In the genomic region with DNA sequence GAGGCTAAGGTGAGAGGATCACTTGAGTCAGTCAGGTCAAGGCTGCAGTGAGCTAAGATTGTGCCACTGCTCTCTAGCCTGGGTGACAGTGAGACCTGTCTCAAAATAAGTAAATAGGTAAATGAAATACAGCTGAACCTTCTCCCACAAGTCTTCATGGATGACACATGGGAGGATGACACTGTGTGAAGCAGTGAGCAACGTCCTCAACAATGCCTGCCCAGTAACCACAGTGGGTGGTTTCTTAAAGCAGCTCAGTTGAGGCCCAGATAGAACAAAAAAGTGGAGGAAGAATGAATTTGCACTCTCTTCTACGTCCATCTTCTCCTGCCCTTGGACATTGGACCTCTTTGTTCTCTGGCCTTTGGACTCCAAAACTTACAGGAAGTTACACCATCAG, we compare ENCODE assay signal across 30 cellular contexts. TPM values are rescaled to one million over a fixed set of nuclear protein-coding genes. Genes with fewer than 3 reads are reported as not detected.
"Had no signal": no experiment of that assay in that cellular context is flagged by ENCODE, and none has a peak within 500 bp of the region (broad histone marks: within the 10 kb centered on the region; RNA-seq: fewer than 3 reads in every experiment).

No MANE protein-coding gene starts in this region.

- H3K9me3 ChIP-seq: Peyer's patch, SJSA1, SK-N-SH had no signal

- H3K9me3 Mint-ChIP-seq: activated CD4-positive, alpha-beta memory T cell treated with anti-CD3 and anti-CD28 coated beads for 36 hours; activated naive CD8-positive, alpha-beta T cell treated with anti-CD3 and anti-CD28 coated beads for 36 hours; T-helper 2 cell treated with Interferon-gamma antibody and Interleukin-4, amounts not matched to agents 5 μg/mL and 100 μg/mL, for 36 hours had no signal

- ATAC-seq: PC-3 had no signal

- H3K36me3 Mint-ChIP-seq: activated CD4-positive, alpha-beta memory T cell treated with anti-CD3 and anti-CD28 coated beads for 36 hours; activated naive CD8-positive, alpha-beta T cell treated with anti-CD3 and anti-CD28 coated beads for 36 hours had no signal

- H3K4me1 Mint-ChIP-seq: activated naive CD8-positive, alpha-beta T cell treated with anti-CD3 and anti-CD28 coated beads for 36 hours had no signal

- H3K4me3 Mint-ChIP-seq: activated CD4-positive, alpha-beta memory T cell treated with anti-CD3 and anti-CD28 coated beads for 36 hours; activated naive CD8-positive, alpha-beta T cell treated with anti-CD3 and anti-CD28 coated beads for 36 hours; T-helper 1 cell treated with Interleukin-12 subunit alpha and Interleukin-12 subunit beta and Interleukin-4 antibody, amounts not matched to agents 30 μg/mL and 1 μg/mL, for 36 hours; T-helper 2 cell treated with Interferon-gamma antibody and Interleukin-4, amounts not matched to agents 5 μg/mL and 100 μg/mL, for 36 hours had no signal

- H3K27ac ChIP-seq: brain microvascular endothelial cell, Peyer's patch, SJSA1 had no signal

- H3K4me3 ChIP-seq: Peyer's patch, SJSA1 had no signal

- H3K27ac Mint-ChIP-seq: activated CD4-positive, alpha-beta memory T cell treated with anti-CD3 and anti-CD28 coated beads for 36 hours; activated naive CD8-positive, alpha-beta T cell treated with anti-CD3 and anti-CD28 coated beads for 36 hours; T-helper 1 cell treated with Interleukin-12 subunit alpha and Interleukin-12 subunit beta and Interleukin-4 antibody, amounts not matched to agents 30 μg/mL and 1 μg/mL, for 36 hours; T-helper 2 cell treated with Interferon-gamma antibody and Interleukin-4, amounts not matched to agents 5 μg/mL and 100 μg/mL, for 36 hours had no signal

- H3K36me3 ChIP-seq: brain microvascular endothelial cell, Peyer's patch, SJSA1 had no signal

- DNase-seq: activated CD4-positive, alpha-beta memory T cell treated with anti-CD3 and anti-CD28 coated beads for 36 hours; activated CD4-positive, alpha-beta T cell treated with anti-CD3 and anti-CD28 coated beads, Interleukin-2, amount 50 U/mL, for 1 hour; activated CD8-positive, alpha-beta memory T cell treated with anti-CD3 and anti-CD28 coated beads, Interleukin-2, amount 50 U/mL, for 4 hours; activated effector memory CD4-positive, alpha-beta T cell treated with anti-CD3 and anti-CD28 coated beads, Interleukin-2, amount 50 U/mL, for 16 hours; activated naive CD4-positive, alpha-beta T cell; activated naive CD4-positive, alpha-beta T cell treated with anti-CD3 and anti-CD28 coated beads, Interleukin-2, amount 50 U/mL, for 16 hours; activated naive CD8-positive, alpha-beta T cell treated with anti-CD3 and anti-CD28 coated beads for 36 hours; activated T-cell treated with anti-CD3 and anti-CD28 coated beads, Interleukin-2, amount 50 U/mL, for 48 hours; amniotic stem cell; aorta; brain microvascular endothelial cell; Karpas-422; KBM-7; NCI-H1105; NCI-H1417 treated with DMSO at 0.1 percent for 48 hours; NCI-H187 treated with DMSO at 0.1 percent for 48 hours; NCI-H2081 treated with DMSO at 0.1 percent for 48 hours; NCI-H345; NCI-H510A; NCI-H526; NCI-H748 treated with DMSO at 0.1 percent for 48 hours; NK-92 treated with Interleukin-12 subunit alpha and Interleukin-12 subunit beta, amount 100 ng/mL, for 24 hours; PC-3; Peyer's patch; RPMI8226; SHP77 treated with DMSO at 0.1 percent for 48 hours; SK-N-SH had no signal

- H3K4me1 ChIP-seq: Peyer's patch, SJSA1 had no signal

- H3K27me3 ChIP-seq: brain microvascular endothelial cell, Peyer's patch, SJSA1 had no signal

RNA-seq across cellular contexts. Expression of a gene that starts 52.7 kb away (rescaled TPM):
- total RNA-seq: Peyer's patch had no signal
